18 cellular contexts compared by ENCODE assay signal in the genomic region with DNA sequence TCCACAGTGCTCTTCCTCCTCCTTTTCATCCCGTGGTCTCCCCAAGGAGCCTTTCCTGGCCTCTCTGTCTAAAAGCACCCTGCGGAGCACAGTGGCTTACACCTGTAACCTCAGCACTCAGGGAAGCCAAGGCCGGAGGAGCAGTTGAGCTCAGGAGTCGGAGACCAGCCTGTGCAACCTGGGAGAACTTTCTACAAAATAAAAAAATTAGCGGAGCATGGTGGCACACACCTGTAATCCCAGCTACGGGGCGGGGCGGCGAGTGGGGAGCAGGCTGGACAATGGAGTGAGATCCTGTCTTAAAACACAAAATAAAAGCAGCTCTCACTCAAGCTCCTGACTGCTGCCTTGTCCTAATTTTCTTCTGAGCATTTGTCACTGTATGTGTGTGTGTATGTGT. TPM values are rescaled to one million over a fixed set of nuclear protein-coding genes. Genes with fewer than 3 reads are reported as not detected.
DNase-seq lines count a peak whose midpoint lies in the region; ATAC-seq and TF ChIP-seq lines count a peak whose summit lies in the region.
"Had no signal": no experiment of that assay in that cellular context is flagged by ENCODE, and none has a peak within 500 bp of the region (broad histone marks: within the 10 kb centered on the region; RNA-seq: fewer than 3 reads in every experiment).

No MANE protein-coding gene starts in this region.

- H3K4me1 ChIP-seq in HCT116 (ENCODE audit: control insufficient read depth in 1 of 2, insufficient read depth in 2 of 2, low read length in 2 of 2) (peaks cover 15 to 30% of the 10 kb centered on the region in 2 experiments), iPS-20b (ENCODE audit: insufficient read depth, low read length) (peaks cover 28% of the 10 kb centered on the region), psoas muscle (peaks cover 7% of the 10 kb centered on the region), MM.1S (ENCODE audit: low read length) (no peaks in the 10 kb centered on the region)

- H3K27ac Mint-ChIP-seq in WTC11: peak overlapping the region; percentile 93; the same call in 1 of the 2 replicates
- H3K27ac Mint-ChIP-seq: activated naive CD4-positive, alpha-beta T cell treated with anti-CD3 and anti-CD28 coated beads for 36 hours; T-helper 1 cell treated with Interleukin-12 subunit alpha and Interleukin-12 subunit beta and Interleukin-4 antibody, amounts not matched to agents 30 μg/mL and 1 μg/mL, for 36 hours had no signal

- H3K27me3 ChIP-seq in HCT116 (ENCODE audit: insufficient read depth, low read length) (no peaks in the 10 kb centered on the region), iPS-20b (ENCODE audit: insufficient read depth, low read length) (peaks cover 55% of the 10 kb centered on the region), psoas muscle (ENCODE audit: insufficient read depth in 3 of 3, low read length in 2 of 3) (no peaks in the 10 kb centered on the region), MM.1S (replicated peaks; ENCODE audit: insufficient read depth, low read length) (no peaks in the 10 kb centered on the region)

- H4K20me1 ChIP-seq in HCT116 (ENCODE audit: insufficient read depth): no peaks in the 10 kb centered on the region
- no peaks in the 10 kb centered on the region for H4K20me1 ChIP-seq in MM.1S (ENCODE audit: insufficient read depth, low read length)

- RAD21 ChIA-PET in HCT116 (lab: Charles Lee; ENCODE audit: low non-redundant PET in 1 of 2, low total read pairs in 2 of 2, uncharacterized antibody in 2 of 2, unreplicated experiment in 2 of 2): no interaction called here

- H3K4me3 ChIP-seq in HCT116 (replicated peaks in 1 of 2; ENCODE audit: low read depth in 1 of 2, low read length in 2 of 2) (no peak overlapping the region), iPS-20b (ENCODE audit: low read length) (peak overlapping the region; percentile 89), psoas muscle (peak overlapping the region; percentile 81), MM.1S (ENCODE audit: low read length) (no peak overlapping the region)
- H3K4me3 ChIP-seq: GM23248 had no signal

- TF ChIP-seq POLR2A in HCT116 (IDR thresholded peaks at IDR 0.05; ENCODE audit: borderline replicate concordance, extremely low read depth, insufficient read depth, insufficient read length): no peak

- no peaks in the 10 kb centered on the region for H3K36me3 ChIP-seq in HCT116 (ENCODE audit: control insufficient read depth in 1 of 2, insufficient read depth in 2 of 2, low read length in 2 of 2)
- H3K36me3 ChIP-seq in iPS-20b (ENCODE audit: insufficient read depth, low read depth, low read length): no peaks in the 10 kb centered on the region
- H3K36me3 ChIP-seq in psoas muscle (ENCODE audit: insufficient read depth in 1 of 2, low read depth in 1 of 2): no peaks in the 10 kb centered on the region
- no peaks in the 10 kb centered on the region for H3K36me3 ChIP-seq in MM.1S (replicated peaks; ENCODE audit: insufficient read depth, low read length)

- DNase-seq in HCT116 (ENCODE audit: low read depth, low spot score): no peak
- DNase-seq in WTC11 (ENCODE audit: low spot score): no peak
- DNase-seq in psoas muscle: no peak
- DNase-seq in SHP77 (lab: John Stamatoyannopoulos, UW): no peak
- DNase-seq in MM.1S: no peak
- DNase-seq: activated CD4-positive, alpha-beta T cell treated with anti-CD3 and anti-CD28 coated beads, Interleukin-2, amount 50 U/mL, for 4 hours; activated naive CD4-positive, alpha-beta T cell treated with anti-CD3 and anti-CD28 coated beads for 36 hours; COR-L47; GM23248; islet precursor cell; NCI-H2227 treated with DMSO at 0.1 percent for 48 hours; PC-3; stimulated activated naive CD4-positive, alpha-beta T cell; trophoblast cell had no signal

- H3K4me2 ChIP-seq in HCT116 (ENCODE audit: low read length) (peak overlapping the region; percentile 90; the same call in 1 of the 2 replicates), MM.1S (ENCODE audit: low read depth, low read length) (no peak overlapping the region)

- no peaks in the 10 kb centered on the region for H3K36me3 Mint-ChIP-seq in WTC11

- TF ChIP-seq CTCF in HCT116 (IDR thresholded peaks at IDR 0.05 in 2 of 3, conservative IDR thresholded peaks at IDR 0.05 in 1 of 3; ENCODE audit: borderline replicate concordance in 1 of 3, insufficient read depth in 1 of 3, low read depth in 2 of 3, low read length in 2 of 3): no peak
- TF ChIP-seq CTCF in WTC11 (IDR thresholded peaks at IDR 0.05): no peak
- no peak for TF ChIP-seq CTCF in psoas muscle (IDR thresholded peaks at IDR 0.05)
- no peak for TF ChIP-seq CTCF in MM.1S (IDR thresholded peaks at IDR 0.05; ENCODE audit: low read length)

- H3K27me3 Mint-ChIP-seq in WTC11 (ENCODE audit: low read depth): peaks cover 48% of the 10 kb centered on the region

- 86 to 89% (median 87%) methylated on average over 9 of the region's 9 CpGs for WGBS in psoas muscle, 3 donors

- peaks cover 68% of the 10 kb centered on the region for H3K4me1 Mint-ChIP-seq in WTC11

- H3K27ac ChIP-seq in HCT116 (ENCODE audit: low read depth, low read length): no peak overlapping the region
- H3K27ac ChIP-seq in iPS-20b (ENCODE audit: low read length): no peak overlapping the region
- H3K27ac ChIP-seq in psoas muscle: peak overlapping the region; percentile 90
- H3K27ac ChIP-seq in MM.1S (ENCODE audit: low read length): no peak overlapping the region
- H3K27ac ChIP-seq: GM23248 had no signal

- CTCF ChIA-PET in HCT116 (lab: Charles Lee) (interaction anchor here (1.3 kb wide), 1 partner anchor 900 kb away, joined by 3 read pairs; no protein-coding TSS in a partner anchor), WTC11 (lab: Charles Lee) (interaction anchor here (1.0 to 2.0 kb wide), 6 partner anchors 8 to 155 kb away, joined by 3 to 9 read pairs (median 6); no protein-coding TSS in a partner anchor)

- H3K9ac ChIP-seq in HCT116 (ENCODE audit: low read length) (no peak overlapping the region), iPS-20b (ENCODE audit: low read depth, low read length) (no peak overlapping the region), MM.1S (ENCODE audit: low read length) (no peak overlapping the region)
- H3K9ac ChIP-seq: GM23248 had no signal

- POLR2A ChIA-PET in HCT116 (lab: Charles Lee) (no interaction called here), WTC11 (lab: Charles Lee) (interaction anchor here (1.5 kb wide), 1 partner anchor 9 kb away, joined by 4 read pairs; no protein-coding TSS in a partner anchor)

- H3K9me2 ChIP-seq in HCT116 (ENCODE audit: insufficient read depth) (no peaks in the 10 kb centered on the region), MM.1S (replicated peaks; ENCODE audit: insufficient read depth, low read length) (no peaks in the 10 kb centered on the region)

- H3K9me3 Mint-ChIP-seq in WTC11: no peaks in the 10 kb centered on the region
- H3K9me3 Mint-ChIP-seq: activated naive CD4-positive, alpha-beta T cell treated with anti-CD3 and anti-CD28 coated beads for 36 hours; T-helper 1 cell treated with Interleukin-12 subunit alpha and Interleukin-12 subunit beta and Interleukin-4 antibody, amounts not matched to agents 30 μg/mL and 1 μg/mL, for 36 hours had no signal

- intact Hi-C loops in HCT116 (cut with micrococcal nuclease) (no loop called here), psoas muscle (cut with DNase I) (loop anchor here (2.0 to 5.0 kb wide), 3 partner anchors 34 to 91 kb away; no protein-coding TSS in a partner anchor)

- TF ChIP-seq RAD21 in HCT116 (IDR thresholded peaks at IDR 0.05; ENCODE audit: low read depth): no peak

- peak overlapping the region; percentile 90 for H3K4me3 Mint-ChIP-seq in WTC11
- H3K4me3 Mint-ChIP-seq: activated naive CD4-positive, alpha-beta T cell treated with anti-CD3 and anti-CD28 coated beads for 36 hours; T-helper 1 cell treated with Interleukin-12 subunit alpha and Interleukin-12 subunit beta and Interleukin-4 antibody, amounts not matched to agents 30 μg/mL and 1 μg/mL, for 36 hours had no signal

- no peaks in the 10 kb centered on the region for H3F3A ChIP-seq in MM.1S (ENCODE audit: insufficient read depth, low read length)

- BruUV-seq in HCT116 (replicated peaks; lab: Mats Ljungman, UMichigan): no TSS peak

- ATAC-seq in HCT116 (no peak), WTC11 (no peak), psoas muscle (no peak), GM21528 (IDR thresholded peaks at IDR 0.05; ENCODE audit: low FRiP score, unreplicated experiment) (no peak)

- H2AFZ ChIP-seq in HCT116 (ENCODE audit: low read depth, low read length, poor library complexity, severe bottlenecking) (no peak overlapping the region), MM.1S (ENCODE audit: low read length) (no peak overlapping the region)
- H2AFZ ChIP-seq: GM23248 had no signal

- H3K9me3 ChIP-seq in HCT116 (ENCODE audit: control insufficient read depth in 1 of 2, insufficient read depth in 1 of 2, low read depth in 1 of 2, low read length in 2 of 2): no peaks in the 10 kb centered on the region
- H3K9me3 ChIP-seq in iPS-20b (ENCODE audit: insufficient read depth, low read depth, low read length): no peaks in the 10 kb centered on the region
- H3K9me3 ChIP-seq in psoas muscle: no peaks in the 10 kb centered on the region
- H3K9me3 ChIP-seq in MM.1S (replicated peaks; ENCODE audit: insufficient read depth, low read length): no peaks in the 10 kb centered on the region

- H3K79me2 ChIP-seq in HCT116 (ENCODE audit: insufficient read depth, low read length) (peaks cover 11% of the 10 kb centered on the region), MM.1S (ENCODE audit: low read length) (no peaks in the 10 kb centered on the region)

TF ChIP-seq in HCT116, 20 proteins besides CTCF, POLR2A, EP300 and RAD21 (continues in another document):
- TF ChIP-seq CBX3 (IDR thresholded peaks at IDR 0.05; ENCODE audit: low read depth) (no peak), FOSL1 (IDR thresholded peaks at IDR 0.05; ENCODE audit: low read depth) (no peak), EGR1 (IDR thresholded peaks at IDR 0.05; ENCODE audit: low read depth) (no peak)

RNA-seq across cellular contexts. Expression of a gene that starts 1.4 kb away (rescaled TPM):
- total RNA-seq in HCT116 (2021; ENCODE audit: unreplicated experiment) (19.3 TPM), WTC11 (2021) (36.5 to 49.8 TPM (median 48.1 TPM) in 3 replicates), psoas muscle (100 to 1,000 TPM in 3 of 4 donors, 10 to 100 TPM in 1; 57.5 to 139 (median 117) TPM)
- 11.6 and 12.0 TPM in 2 replicates for polyA plus RNA-seq in HCT116 (2012)
- polyA plus RNA-seq in psoas muscle: 100 to 1,000 TPM in 2 of 3 donors, 10 to 100 TPM in 1; 59.5 to 122 (median 115) TPM
- total RNA-seq: activated naive CD4-positive, alpha-beta T cell treated with anti-CD3 and anti-CD28 coated beads for 36 hours; GM23248; lung microvascular endothelial cell had no signal
- polyA plus RNA-seq: GM23248 had no signal

Comparison
In these comparisons a context has a peak if more than half of its experiments do, and no peak if none do; other contexts are left out.
1. H3K4me3 ChIP-seq: peak in iPS-20b (single experiment) and psoas muscle (single experiment); none in HCT116 (0 of 2) and MM.1S (single experiment).